ENCODE assay signal across 13 cellular contexts in the genomic region with DNA sequence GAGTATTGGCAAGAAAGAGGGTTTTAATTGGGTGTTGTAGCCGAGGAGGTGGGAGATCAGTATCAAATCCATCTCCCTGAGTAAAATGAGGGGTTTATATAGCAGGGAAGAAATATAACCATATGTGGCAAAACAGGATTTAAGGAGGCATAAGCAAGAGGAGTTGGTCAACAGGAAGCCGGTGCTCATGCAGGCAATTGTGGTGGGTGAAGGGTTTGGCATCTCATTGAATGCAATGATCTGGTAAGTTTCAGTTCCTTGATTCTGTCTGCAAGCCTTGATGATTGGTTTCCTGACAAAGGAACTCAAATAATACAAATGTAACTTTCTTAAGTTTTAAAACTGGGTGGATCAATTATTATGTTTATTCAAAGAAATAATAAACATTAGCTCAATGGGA.
DNase-seq lines count a peak whose midpoint lies in the region; ATAC-seq and TF ChIP-seq lines count a peak whose summit lies in the region.
"Had no signal": no experiment of that assay in that cellular context is flagged by ENCODE, and none has a peak within 500 bp of the region (broad histone marks: within the 10 kb centered on the region; RNA-seq: fewer than 3 reads in every experiment).

No MANE protein-coding gene starts in this region.

- no peaks in the 10 kb centered on the region for H3F3A ChIP-seq in PC-9 (ENCODE audit: insufficient read depth, low read depth)

- H3K27ac ChIP-seq in OCI-LY3 (ENCODE audit: low read length) (peak overlapping the region; percentile 18; the same call in 1 of the 2 replicates), PC-9 (no peak overlapping the region)
- H3K27ac ChIP-seq: ascending aorta had no signal

- no peaks in the 10 kb centered on the region for H3K27me3 ChIP-seq in OCI-LY3 (ENCODE audit: low read depth, low read length)
- H3K27me3 ChIP-seq in PC-9 (ENCODE audit: insufficient read depth, low read depth) = no peaks in the 10 kb centered on the region
- H3K27me3 ChIP-seq: ascending aorta had no signal

- H3K4me3 ChIP-seq in OCI-LY3 (ENCODE audit: low read length) = no peak overlapping the region
- no peak overlapping the region for H3K4me3 ChIP-seq in PC-9
- H3K4me3 ChIP-seq: ascending aorta had no signal

- TF ChIP-seq CTCF in OCI-LY3 (IDR thresholded peaks at IDR 0.05; ENCODE audit: low read depth, low read length) = no peak
- no peak for TF ChIP-seq CTCF in PC-9 (conservative IDR thresholded peaks at IDR 0.05)

- ATAC-seq in GM19468 (IDR thresholded peaks at IDR 0.05; ENCODE audit: extremely low read depth, unreplicated experiment) = peak; percentile 98
- ATAC-seq in HG03103 (IDR thresholded peaks at IDR 0.05; ENCODE audit: low read depth, unreplicated experiment) = peak; percentile 98
- ATAC-seq in HG03095 (IDR thresholded peaks at IDR 0.05; ENCODE audit: unreplicated experiment) = no peak
- ATAC-seq: Panc1 had no signal

- POLR2A ChIA-PET in PC-9 (lab: Charles Lee; ENCODE audit: unreplicated experiment) = no interaction called here

- peak; percentile 62 for DNase-seq in DMS53 treated with DMSO at 0.1 percent for 48 hours (lab: John Stamatoyannopoulos, UW; ENCODE audit: unreplicated experiment)
- no peak for DNase-seq in foreskin melanocyte
- no peak for DNase-seq in activated T-cell treated with anti-CD3 and anti-CD28 coated beads, Interleukin-2, amount 50 U/mL, for 48 hours
- no peak for DNase-seq in PC-9
- DNase-seq: activated CD4-positive, alpha-beta T cell treated with anti-CD3 and anti-CD28 coated beads for 4 hours; Karpas-422; mesenchymal stem cell had no signal

- H3K4me2 ChIP-seq in OCI-LY3 (ENCODE audit: low read length) (peak overlapping the region; percentile 8; the same call in 1 of the 2 replicates), PC-9 (no peak overlapping the region)

- no peak overlapping the region for H3K9ac ChIP-seq in OCI-LY3 (ENCODE audit: low read length)

- H3K36me3 ChIP-seq in OCI-LY3 (replicated peaks; ENCODE audit: low read depth, low read length) (peaks cover 4% of the 10 kb centered on the region), PC-9 (ENCODE audit: low read depth) (no peaks in the 10 kb centered on the region)
- H3K36me3 ChIP-seq: ascending aorta had no signal

- H3K9me3 ChIP-seq in OCI-LY3 (ENCODE audit: insufficient read depth, low read length) (0 out of 2 replicates have a peak, but pooled peaks cover 8% of the 10 kb centered on the region), PC-9 (ENCODE audit: insufficient read depth, low read depth) (no peaks in the 10 kb centered on the region)
- H3K9me3 ChIP-seq: ascending aorta had no signal

- CTCF ChIA-PET in PC-9 (lab: Charles Lee) = no interaction called here

- H2AFZ ChIP-seq in OCI-LY3 (ENCODE audit: low read depth, low read length) = peak overlapping the region; percentile 12; the same call in 1 of the 2 replicates
- H2AFZ ChIP-seq in PC-9 = no peak overlapping the region

- H3K4me1 ChIP-seq in OCI-LY3 (ENCODE audit: low read length) = peaks cover 17% of the 10 kb centered on the region
- peaks cover 5% of the 10 kb centered on the region; the same call in 1 of the 2 replicates for H3K4me1 ChIP-seq in PC-9 (replicated peaks; ENCODE audit: insufficient read depth)
- H3K4me1 ChIP-seq: ascending aorta had no signal

- no peaks in the 10 kb centered on the region for H3K9me2 ChIP-seq in PC-9 (ENCODE audit: insufficient read depth)

- BruUV-seq in PC-9 (replicated peaks; lab: Mats Ljungman, UMichigan) = no TSS peak

- no peaks in the 10 kb centered on the region for H3K79me2 ChIP-seq in OCI-LY3 (ENCODE audit: low read length)
- no peaks in the 10 kb centered on the region for H3K79me2 ChIP-seq in PC-9 (ENCODE audit: low read depth)

- intact Hi-C loops in PC-9 (cut with micrococcal nuclease; ENCODE audit: unreplicated experiment) = no loop called here

- H4K20me1 ChIP-seq in OCI-LY3 (ENCODE audit: insufficient read depth, low read length) (no peaks in the 10 kb centered on the region), PC-9 (ENCODE audit: insufficient read depth) (no peaks in the 10 kb centered on the region)
